ENCODE assay signal across 18 cellular contexts in genomic region chr12:43329381-43329780, GRCh38.
"Had no signal": no experiment of that assay in that cellular context is flagged by ENCODE, and none has a peak within 500 bp of the region (broad histone marks: within the 10 kb centered on the region; RNA-seq: fewer than 3 reads in every experiment).

No MANE protein-coding gene starts in this region.

- H3K4me3 ChIP-seq: heart left ventricle, tibial artery, upper lobe of right lung, vagina had no signal

- H3K9me3 ChIP-seq: tibial artery, upper lobe of right lung, vagina had no signal

- H3K27ac Mint-ChIP-seq: nephron progenitor cell; stimulated activated effector memory CD8-positive, alpha-beta T cell treated with anti-CD3 and anti-CD28 coated beads, Interleukin-12 subunit alpha, Interleukin-12 subunit beta, amount 100 ng/mL, for 72 hours had no signal

- H3K27ac ChIP-seq: heart left ventricle, tibial artery, upper lobe of right lung, vagina had no signal

- H3K36me3 Mint-ChIP-seq: naive B cell; stimulated activated effector memory CD8-positive, alpha-beta T cell treated with anti-CD3 and anti-CD28 coated beads, Interleukin-12 subunit alpha, Interleukin-12 subunit beta, amount 100 ng/mL, for 72 hours had no signal

- H3K4me3 Mint-ChIP-seq: naive B cell; nephron progenitor cell; stimulated activated effector memory CD8-positive, alpha-beta T cell treated with anti-CD3 and anti-CD28 coated beads, Interleukin-12 subunit alpha, Interleukin-12 subunit beta, amount 100 ng/mL, for 72 hours had no signal

- ATAC-seq: esophagus mucosa; heart left ventricle; left colon; left ventricle myocardium superior; stimulated activated effector memory CD8-positive, alpha-beta T cell treated with anti-CD3 and anti-CD28 coated beads, Interleukin-12 subunit alpha, Interleukin-12 subunit beta, amount 100 ng/mL, for 72 hours; stimulated activated naive CD8-positive, alpha-beta T cell treated with anti-CD3 and anti-CD28 coated beads, Interleukin-15, Interleukin-2, amounts not matched to agents 100 U/mL and 50 U/mL, for 24 hours; upper lobe of right lung had no signal

- H3K36me3 ChIP-seq: heart left ventricle, tibial artery, upper lobe of right lung, vagina had no signal

- DNase-seq: effector memory CD4-positive, alpha-beta T cell; foreskin melanocyte; heart left ventricle; hippocampal formation; left colon; left ventricle myocardium superior; mesendoderm; naive B cell; nephron progenitor cell; posterior cingulate gyrus; stimulated activated CD4-positive, alpha-beta T cell treated with anti-CD3 and anti-CD28 coated beads, Interleukin-4, amount 100 ng/mL, for 1 hour; stimulated activated CD8-positive, alpha-beta memory T cell treated with anti-CD3 and anti-CD28 coated beads, Interleukin-4, amount 100 ng/mL, for 48 hours; stimulated activated naive CD8-positive, alpha-beta T cell treated with anti-CD3 and anti-CD28 coated beads, Interleukin-15, Interleukin-2, amounts not matched to agents 100 U/mL and 50 U/mL, for 24 hours; tibial artery; upper lobe of right lung had no signal

- H3K4me1 Mint-ChIP-seq: stimulated activated effector memory CD8-positive, alpha-beta T cell treated with anti-CD3 and anti-CD28 coated beads, Interleukin-12 subunit alpha, Interleukin-12 subunit beta, amount 100 ng/mL, for 72 hours had no signal

- H3K4me1 ChIP-seq: tibial artery, upper lobe of right lung, vagina had no signal

- H3K27me3 ChIP-seq: heart left ventricle, tibial artery, upper lobe of right lung, vagina had no signal
